In genomic region chr3:170751083-170751893, GRCh38 we compare ENCODE assay signal across 12 cellular contexts.
DNase-seq lines count a peak whose midpoint lies in the region; ATAC-seq and TF ChIP-seq lines count a peak whose summit lies in the region.
"Had no signal": no experiment of that assay in that cellular context is flagged by ENCODE, and none has a peak within 500 bp of the region (broad histone marks: within the 10 kb centered on the region; RNA-seq: fewer than 3 reads in every experiment).

No MANE protein-coding gene starts in this region.

- H3K4me1 ChIP-seq in mesenchymal stem cell (ENCODE audit: control insufficient read depth, insufficient read depth, low read depth, low read length) = peaks cover 8% of the 10 kb centered on the region

- H3K27ac Mint-ChIP-seq in chondrocyte (ENCODE audit: unreplicated experiment) (peak overlapping the region; percentile 87), T-cell (no peak overlapping the region)
- no peak overlapping the region for H3K27ac Mint-ChIP-seq in CD4-positive, alpha-beta T cell

- H2AFZ ChIP-seq in mesenchymal stem cell (ENCODE audit: low read depth, low read length) = no peak overlapping the region

- peak overlapping the region; percentile 63 for H2AK5ac ChIP-seq in mesenchymal stem cell (ENCODE audit: low read length, severe bottlenecking)

- H4K8ac ChIP-seq in mesenchymal stem cell (ENCODE audit: low read length) = peak overlapping the region; percentile 57

- peak overlapping the region; percentile 77 for H3K9ac ChIP-seq in mesenchymal stem cell (ENCODE audit: low read length)

- H3K27ac ChIP-seq in mesenchymal stem cell (ENCODE audit: low read length, poor library complexity, severe bottlenecking) = peak overlapping the region; percentile 80
- H3K27ac ChIP-seq in CD4-positive, alpha-beta T cell (ENCODE audit: low read depth, low read length) = no peak overlapping the region

- TF ChIP-seq CTCF in chondrocyte (IDR thresholded peaks at IDR 0.05) = no peak
- TF ChIP-seq CTCF in GM10266 (IDR thresholded peaks at IDR 0.05; ENCODE audit: control insufficient read depth, insufficient read depth, low read depth, missing control alignments) = no peak
- no peak for TF ChIP-seq CTCF in CD4-positive, alpha-beta T cell (IDR thresholded peaks at IDR 0.05)

- H3K36me3 ChIP-seq in mesenchymal stem cell (ENCODE audit: control insufficient read depth in 1 of 2, insufficient read depth in 2 of 2, low read depth in 1 of 2, low read length in 2 of 2) = no peaks in the 10 kb centered on the region

- H3K36me3 Mint-ChIP-seq in chondrocyte (ENCODE audit: low read depth) (no peaks in the 10 kb centered on the region), T-cell (no peaks in the 10 kb centered on the region)
- H3K36me3 Mint-ChIP-seq in CD4-positive, alpha-beta T cell (ENCODE audit: low read depth) = no peaks in the 10 kb centered on the region
- H3K36me3 Mint-ChIP-seq: naive thymus-derived CD4-positive, alpha-beta T cell had no signal

- H3K4me1 Mint-ChIP-seq in chondrocyte (ENCODE audit: low read depth) (peaks cover 51% of the 10 kb centered on the region), T-cell (no peaks in the 10 kb centered on the region)
- H3K4me1 Mint-ChIP-seq in CD4-positive, alpha-beta T cell (ENCODE audit: low read depth) = no peaks in the 10 kb centered on the region
- H3K4me1 Mint-ChIP-seq: naive thymus-derived CD4-positive, alpha-beta T cell had no signal

- no peak for ATAC-seq in CD4-positive, alpha-beta T cell (ENCODE audit: poor library complexity)
- ATAC-seq in T-cell (replicated peaks in 1 of 4) = no peak
- ATAC-seq: naive thymus-derived CD4-positive, alpha-beta T cell had no signal

- CTCF ChIA-PET in CD4-positive, alpha-beta T cell (lab: Charles Lee) = interaction anchor here (1.3 kb wide), 1 partner anchor 13 kb away, joined by 3 read pairs; no protein-coding TSS in a partner anchor
- CTCF ChIA-PET in T-cell (lab: Charles Lee) = no interaction called here

- no peaks in the 10 kb centered on the region for H3K27me3 ChIP-seq in mesenchymal stem cell (ENCODE audit: control insufficient read depth in 1 of 2, insufficient read depth in 1 of 2, low read length in 2 of 2)
- H3K27me3 ChIP-seq in CD4-positive, alpha-beta T cell (ENCODE audit: control insufficient read depth, insufficient read depth, low read length) = peaks cover 24% of the 10 kb centered on the region

- no peak overlapping the region for H3K4me2 ChIP-seq in mesenchymal stem cell (ENCODE audit: low read length, poor library complexity, severe bottlenecking)

- peak overlapping the region; percentile 91 for H4K91ac ChIP-seq in mesenchymal stem cell (ENCODE audit: low read length)

- H2BK12ac ChIP-seq in mesenchymal stem cell (ENCODE audit: low read length in 2 of 2) = peak overlapping the region; percentile 55 to 75

- peak overlapping the region; percentile 49 to 89 for H3K18ac ChIP-seq in mesenchymal stem cell (ENCODE audit: low read depth in 1 of 2, low read length in 2 of 2)

- H2BK120ac ChIP-seq in mesenchymal stem cell (ENCODE audit: low read depth, low read length) = peak overlapping the region; percentile 93

- H2BK15ac ChIP-seq in mesenchymal stem cell (ENCODE audit: low read depth, poor library complexity, severe bottlenecking) = no peak overlapping the region

- intact Hi-C loops in CD4-positive, alpha-beta T cell (cut with DNase I, micrococcal nuclease) = no loop called here

- H3K4me3 ChIP-seq in mesenchymal stem cell (ENCODE audit: insufficient read depth in 1 of 2, low read depth in 1 of 2, low read length in 2 of 2) = no peak overlapping the region

- peak overlapping the region; percentile 29 to 50 for H3K4ac ChIP-seq in mesenchymal stem cell (ENCODE audit: low read depth in 1 of 2, low read length in 2 of 2)

- DNase-seq in AG08396 (ENCODE audit: low spot score) (peak; percentile 52), LHCN-M2 (ENCODE audit: low read depth) (peak; percentile 99), chondrocyte (ENCODE audit: low spot score) (no peak), mesenchymal stem cell (peak; percentile 92), GM10266 (ENCODE audit: extremely low spot score) (no peak), T-cell (no peak)
- no peak for DNase-seq in CD4-positive, alpha-beta T cell
- no peak for DNase-seq in activated CD8-positive, alpha-beta memory T cell treated with anti-CD3 and anti-CD28 coated beads, Interleukin-2, amount 50 U/mL, for 4 hours
- DNase-seq: activated naive CD4-positive, alpha-beta T cell; DND-41; naive thymus-derived CD4-positive, alpha-beta T cell; trophoblast cell had no signal

- peak overlapping the region; percentile 46 for H2BK5ac ChIP-seq in mesenchymal stem cell (ENCODE audit: low read depth, low read length, poor library complexity, severe bottlenecking)

- 6% methylated on average over 2 of the region's 2 CpGs for WGBS in mesenchymal stem cell

- no peaks in the 10 kb centered on the region for H3K27me3 Mint-ChIP-seq in chondrocyte (ENCODE audit: low read depth)
- peaks cover 44% of the 10 kb centered on the region for H3K27me3 Mint-ChIP-seq in CD4-positive, alpha-beta T cell
- H3K27me3 Mint-ChIP-seq in T-cell = peaks cover 41 to 53% of the 10 kb centered on the region in 2 donors

- H3K4me3 Mint-ChIP-seq in chondrocyte (ENCODE audit: unreplicated experiment) (no peak overlapping the region), T-cell (no peak overlapping the region)
- H3K4me3 Mint-ChIP-seq in CD4-positive, alpha-beta T cell = no peak overlapping the region
- H3K4me3 Mint-ChIP-seq: naive thymus-derived CD4-positive, alpha-beta T cell had no signal

- no peak overlapping the region for H3K14ac ChIP-seq in mesenchymal stem cell (ENCODE audit: low read length in 2 of 2)

- no peak overlapping the region for H3K23ac ChIP-seq in mesenchymal stem cell (ENCODE audit: low read length in 2 of 2)

- H3K9me3 ChIP-seq in mesenchymal stem cell (ENCODE audit: control insufficient read depth, low read length) = no peaks in the 10 kb centered on the region
- no peaks in the 10 kb centered on the region for H3K9me3 ChIP-seq in CD4-positive, alpha-beta T cell (ENCODE audit: control insufficient read depth, low read length)

- no peaks in the 10 kb centered on the region for H3K79me1 ChIP-seq in mesenchymal stem cell (replicated peaks; ENCODE audit: low read length, poor library complexity, severe bottlenecking)

- POLR2A ChIA-PET in CD4-positive, alpha-beta T cell (lab: Charles Lee) = no interaction called here
- POLR2A ChIA-PET in T-cell (lab: Charles Lee) = interaction anchor here in 1 of 2 donors (0.6 kb wide), 1 partner anchor 21 kb away, joined by 3 read pairs; no protein-coding TSS in a partner anchor

- H3K9me3 Mint-ChIP-seq in chondrocyte (ENCODE audit: low read depth) (no peaks in the 10 kb centered on the region), T-cell (no peaks in the 10 kb centered on the region)
- H3K9me3 Mint-ChIP-seq in CD4-positive, alpha-beta T cell = no peaks in the 10 kb centered on the region

Comparison
In these comparisons a context has a peak if more than half of its experiments do, and no peak if none do; other contexts are left out.
1. DNase-seq: peak in AG08396 (single experiment), LHCN-M2 (single experiment) and mesenchymal stem cell (single experiment); none in chondrocyte (single experiment), GM10266 (single experiment), CD4-positive, alpha-beta T cell (0 of 10), activated CD8-positive, alpha-beta memory T cell treated with anti-CD3 and anti-CD28 coated beads, Interleukin-2, amount 50 U/mL, for 4 hours (single experiment) and T-cell (0 of 34).